1 cellular context compared by ENCODE assay signal in genomic region chr10:89515031-89515841, GRCh38.
TF ChIP-seq lines count a peak whose summit lies in the region.

No MANE protein-coding gene starts in this region.

TF ChIP-seq in SK-N-SH, 30 proteins besides CTCF, POLR2A, EP300 and RAD21 (continued from another document):
- TF ChIP-seq REST (IDR thresholded peaks at IDR 0.05; ENCODE audit: low read depth, low read length) (no peak), SMC3 (IDR thresholded peaks at IDR 0.05; ENCODE audit: low read depth, low read length) (no peak), YY1 (IDR thresholded peaks at IDR 0.05; ENCODE audit: low read depth) (peak; percentile 20; the same call in 1 of the 2 replicates)
